27 cellular contexts compared by ENCODE assay signal in the genomic region with DNA sequence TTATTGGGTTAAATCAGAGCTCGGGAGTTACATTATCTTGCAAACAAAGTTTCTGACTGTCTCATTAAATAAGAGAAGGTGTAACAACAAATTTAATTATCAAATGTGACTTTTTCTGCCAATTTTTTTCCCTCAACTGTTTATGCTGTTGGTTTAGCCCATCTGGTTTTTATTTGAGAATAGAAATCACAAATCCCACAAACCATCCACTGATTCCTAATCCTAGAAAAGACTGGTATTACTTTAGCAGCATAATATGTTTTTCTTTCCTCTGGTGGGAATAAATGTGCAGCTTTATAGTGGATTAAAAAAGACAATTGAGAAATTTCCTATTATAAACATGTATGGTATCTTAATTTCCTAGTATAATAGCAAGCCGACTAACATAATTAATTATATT.
"Had no signal": no experiment of that assay in that cellular context is flagged by ENCODE, and none has a peak within 500 bp of the region (broad histone marks: within the 10 kb centered on the region; RNA-seq: fewer than 3 reads in every experiment).

No MANE protein-coding gene starts in this region.

- ATAC-seq: activated naive CD4-positive, alpha-beta T cell treated with anti-CD3 and anti-CD28 coated beads, Interleukin-2, amount 50 U/mL, for 72 hours; activated T-cell treated with anti-CD3 and anti-CD28 coated beads, Interleukin-2, amount 50 U/mL, for 4 hours; K562; T-cell had no signal

- H3K36me3 ChIP-seq: brain microvascular endothelial cell, cardiac muscle cell, Peyer's patch, SJSA1 had no signal

- H3K27me3 ChIP-seq: brain microvascular endothelial cell, cardiac muscle cell, Peyer's patch, SJSA1 had no signal

- H3K4me1 ChIP-seq: Peyer's patch, SJSA1 had no signal

- H3K4me3 ChIP-seq: cardiac muscle cell, K562, Peyer's patch, SJSA1 had no signal

- H3K9me3 ChIP-seq: Peyer's patch, SJSA1 had no signal

- DNase-seq: activated B cell treated with CpG ODN at 0.5 μM for 24 hours; activated CD4-positive, alpha-beta T cell treated with anti-CD3 and anti-CD28 coated beads for 1 hour; activated CD4-positive, alpha-beta T cell treated with anti-CD3 and anti-CD28 coated beads, Interleukin-2, amount 10 ng/mL, durations not matched to agents 24 days and 14 days; activated CD4-positive, alpha-beta T cell treated with anti-CD3 and anti-CD28 coated beads, Interleukin-2, amount 50 U/mL, for 48 hours; activated CD8-positive, alpha-beta memory T cell treated with anti-CD3 and anti-CD28 coated beads for 24 hours; activated effector memory CD4-positive, alpha-beta T cell treated with anti-CD3 and anti-CD28 coated beads, Interleukin-2, amount 50 U/mL, for 16 hours; activated naive CD4-positive, alpha-beta T cell treated with Interleukin-2 at 50 U/mL for 16 hours; activated naive CD8-positive, alpha-beta T cell treated with anti-CD3 and anti-CD28 coated beads, Interleukin-2, amount 50 U/mL, for 24 hours; activated T-cell treated with anti-CD3 and anti-CD28 coated beads, Interleukin-2, amount 50 U/mL, for 4 hours; amygdala; brain microvascular endothelial cell; cerebellar nuclear complex; Karpas-422; NCI-H146; NCI-H2029 treated with DMSO at 0.1 percent for 48 hours; NCI-H510A treated with DMSO at 0.1 percent for 48 hours; NK-92 treated with Interleukin-12 subunit alpha and Interleukin-12 subunit beta, amount 100 ng/mL, for 24 hours; OCI-M1; Peyer's patch; Right ventricle myocardium superior; T-cell; T-helper 2 cell; T1000 had no signal
